ENCODE assay signal across 32 cellular contexts in the genomic region with DNA sequence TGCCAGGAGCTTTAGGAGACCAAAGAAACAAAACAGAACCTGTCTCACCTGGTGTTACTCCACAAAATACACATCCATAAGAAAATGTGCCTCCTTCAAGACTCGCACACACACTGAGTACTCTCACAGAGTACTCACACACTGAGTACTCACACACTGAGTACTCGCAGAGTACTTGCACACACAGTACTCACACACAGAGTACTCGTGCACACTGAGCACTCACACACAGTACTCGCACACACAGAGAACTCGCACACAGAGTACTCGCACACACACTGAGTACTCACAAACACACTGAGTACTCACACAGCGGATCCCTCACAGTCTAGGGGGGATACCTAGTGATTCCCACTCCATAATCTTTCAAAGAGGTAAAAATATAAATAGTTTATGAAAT. TPM values are rescaled to one million over a fixed set of nuclear protein-coding genes. Genes with fewer than 3 reads are reported as not detected.
"Had no signal": no experiment of that assay in that cellular context is flagged by ENCODE, and none has a peak within 500 bp of the region (broad histone marks: within the 10 kb centered on the region; RNA-seq: fewer than 3 reads in every experiment).

No MANE protein-coding gene starts in this region.

- ATAC-seq: activated T-helper 17 cell treated with anti-CD3 and anti-CD28 coated beads, Interleukin-2, amount 50 U/mL, for 72 hours had no signal

- DNase-seq: activated CD4-positive, alpha-beta memory T cell treated with anti-CD3 and anti-CD28 coated beads for 36 hours; activated CD4-positive, alpha-beta T cell treated with anti-CD3 and anti-CD28 coated beads, Interleukin-2, amount 10 ng/mL, durations not matched to agents 7 days and 5 days; activated CD8-positive, alpha-beta memory T cell treated with anti-CD3 and anti-CD28 coated beads, Interleukin-2, amount 50 U/mL, for 4 hours; activated effector memory CD4-positive, alpha-beta T cell treated with anti-CD3 and anti-CD28 coated beads, Interleukin-2, amount 50 U/mL, for 16 hours; activated naive CD4-positive, alpha-beta T cell treated with Interleukin-2 at 50 U/mL for 16 hours; activated naive CD8-positive, alpha-beta T cell treated with anti-CD3 and anti-CD28 coated beads, Interleukin-2, amount 10 ng/mL, durations not matched to agents 7 days and 5 days; activated T-cell treated with anti-CD3 and anti-CD28 coated beads for 4 hours; activated T-cell treated with anti-CD3 and anti-CD28 coated beads, Interleukin-2, amount 50 U/mL, for 48 hours; amygdala; MM.1S; MV-4-11; NCI-H1092; NCI-H1436 treated with DMSO at 0.1 percent for 48 hours; NCI-H1694 treated with DMSO at 0.1 percent for 48 hours; NCI-H2029; NCI-H345; NCI-H526; NCI-H748 treated with DMSO at 0.1 percent for 48 hours; PC-9; SHP77; SJCRH30; T1000; WERI-Rb-1 had no signal

- H2AFZ ChIP-seq: PC-9 had no signal

- H3K9me3 ChIP-seq: ascending aorta, SJCRH30 had no signal

- H3K27ac Mint-ChIP-seq: activated CD4-positive, alpha-beta memory T cell treated with anti-CD3 and anti-CD28 coated beads for 36 hours; activated CD4-positive, alpha-beta T cell treated with anti-CD3 and anti-CD28 coated beads, Interleukin-2, amount 10 ng/mL, durations not matched to agents 7 days and 5 days; activated naive CD4-positive, alpha-beta T cell treated with anti-CD3 and anti-CD28 coated beads, Interleukin-2, amount 50 U/mL, for 24 hours; activated naive CD8-positive, alpha-beta T cell treated with anti-CD3 and anti-CD28 coated beads, Interleukin-2, amount 10 ng/mL, durations not matched to agents 7 days and 5 days; activated T-helper 17 cell treated with anti-CD3 and anti-CD28 coated beads, Interleukin-2, amount 50 U/mL, for 72 hours had no signal

- H3K27me3 ChIP-seq: ascending aorta, cardiac muscle cell, SJCRH30 had no signal

- H3K4me2 ChIP-seq: PC-9 had no signal

- H3K4me1 ChIP-seq: ascending aorta, SJCRH30 had no signal

- H3K27ac ChIP-seq: ascending aorta, cardiac muscle cell, PC-9, SJCRH30, SK-N-MC had no signal

- H3K9me3 Mint-ChIP-seq: activated CD4-positive, alpha-beta memory T cell treated with anti-CD3 and anti-CD28 coated beads for 36 hours; activated CD4-positive, alpha-beta T cell treated with anti-CD3 and anti-CD28 coated beads, Interleukin-2, amount 10 ng/mL, durations not matched to agents 7 days and 5 days; activated naive CD4-positive, alpha-beta T cell treated with anti-CD3 and anti-CD28 coated beads, Interleukin-2, amount 50 U/mL, for 24 hours; activated naive CD8-positive, alpha-beta T cell treated with anti-CD3 and anti-CD28 coated beads, Interleukin-2, amount 10 ng/mL, durations not matched to agents 7 days and 5 days; activated T-helper 17 cell treated with anti-CD3 and anti-CD28 coated beads, Interleukin-2, amount 50 U/mL, for 72 hours; central memory CD8-positive, alpha-beta T cell had no signal

- H3K4me1 Mint-ChIP-seq: activated CD4-positive, alpha-beta T cell treated with anti-CD3 and anti-CD28 coated beads, Interleukin-2, amount 10 ng/mL, durations not matched to agents 7 days and 5 days; activated naive CD4-positive, alpha-beta T cell treated with anti-CD3 and anti-CD28 coated beads, Interleukin-2, amount 50 U/mL, for 24 hours; activated T-helper 17 cell treated with anti-CD3 and anti-CD28 coated beads, Interleukin-2, amount 50 U/mL, for 72 hours; central memory CD8-positive, alpha-beta T cell had no signal

- H3K27me3 Mint-ChIP-seq: activated CD4-positive, alpha-beta memory T cell treated with anti-CD3 and anti-CD28 coated beads for 36 hours; activated CD4-positive, alpha-beta T cell treated with anti-CD3 and anti-CD28 coated beads, Interleukin-2, amount 10 ng/mL, durations not matched to agents 7 days and 5 days; activated naive CD4-positive, alpha-beta T cell treated with anti-CD3 and anti-CD28 coated beads, Interleukin-2, amount 50 U/mL, for 24 hours; activated naive CD8-positive, alpha-beta T cell treated with anti-CD3 and anti-CD28 coated beads, Interleukin-2, amount 10 ng/mL, durations not matched to agents 7 days and 5 days; activated T-helper 17 cell treated with anti-CD3 and anti-CD28 coated beads, Interleukin-2, amount 50 U/mL, for 72 hours; central memory CD8-positive, alpha-beta T cell had no signal

- H3K4me3 ChIP-seq: ascending aorta, cardiac muscle cell, PC-9, SJCRH30, SK-N-MC had no signal

- H3K4me3 Mint-ChIP-seq: activated CD4-positive, alpha-beta memory T cell treated with anti-CD3 and anti-CD28 coated beads for 36 hours; activated CD4-positive, alpha-beta T cell treated with anti-CD3 and anti-CD28 coated beads, Interleukin-2, amount 10 ng/mL, durations not matched to agents 7 days and 5 days; activated naive CD4-positive, alpha-beta T cell treated with anti-CD3 and anti-CD28 coated beads, Interleukin-2, amount 50 U/mL, for 24 hours; activated naive CD8-positive, alpha-beta T cell treated with anti-CD3 and anti-CD28 coated beads, Interleukin-2, amount 10 ng/mL, durations not matched to agents 7 days and 5 days; activated T-helper 17 cell treated with anti-CD3 and anti-CD28 coated beads, Interleukin-2, amount 50 U/mL, for 72 hours; central memory CD8-positive, alpha-beta T cell had no signal

RNA-seq across cellular contexts. Expression of a gene that starts 40.3 kb away (rescaled TPM):
- total RNA-seq: activated CD4-positive, alpha-beta memory T cell treated with anti-CD3 and anti-CD28 coated beads for 36 hours; activated CD4-positive, alpha-beta T cell treated with anti-CD3 and anti-CD28 coated beads, Interleukin-2, amount 10 ng/mL, durations not matched to agents 7 days and 5 days; activated naive CD8-positive, alpha-beta T cell treated with anti-CD3 and anti-CD28 coated beads, Interleukin-2, amount 10 ng/mL, durations not matched to agents 7 days and 5 days; activated T-helper 17 cell treated with anti-CD3 and anti-CD28 coated beads, Interleukin-2, amount 50 U/mL, for 72 hours; ascending aorta; NCI-H460; OCI-LY7; T-helper 1 cell treated with Interleukin-12 subunit alpha and Interleukin-12 subunit beta and Interleukin-4 antibody, amounts not matched to agents 30 ng/mL and 1 ng/mL, for 36 hours had no signal
- polyA plus RNA-seq: cardiac muscle cell had no signal
